Comparison of ENCODE assay signal across 2 cellular contexts in the genomic region with DNA sequence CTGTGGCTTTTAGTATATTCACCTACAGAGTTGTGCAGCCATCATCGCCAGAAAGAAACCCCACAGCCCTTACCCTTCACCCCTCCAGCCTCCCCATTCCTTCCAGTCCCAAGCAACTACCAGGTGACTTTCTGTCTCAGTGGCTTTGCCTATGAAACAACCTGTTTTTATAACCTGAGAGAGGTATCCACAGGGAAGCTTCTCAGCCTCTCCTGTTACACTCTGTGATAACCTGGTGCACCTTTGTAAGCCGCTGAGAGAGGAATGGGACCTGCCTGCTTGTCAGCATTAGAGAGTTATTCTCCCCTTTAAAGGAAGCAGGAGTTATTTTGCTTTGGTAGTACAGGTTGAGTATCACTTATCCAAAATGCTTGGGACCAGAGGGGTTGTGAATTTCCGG.
TF ChIP-seq lines count a peak whose summit lies in the region.

No MANE protein-coding gene starts in this region.

TF ChIP-seq in SK-N-SH, 30 proteins besides CTCF, POLR2A, EP300 and RAD21 (continued from another document):
- TF ChIP-seq GATA2 (CRISPR knock-in tag; IDR thresholded peaks at IDR 0.05) (no peak), RXRA (IDR thresholded peaks at IDR 0.05; ENCODE audit: borderline replicate concordance, low read depth) (no peak)
TF ChIP-seq in SK-N-SH: peak in this region for 0.

TF ChIP-seq in SK-N-SH treated with all-trans-retinoic acid at 6 μM for 48 hours, 23 proteins besides CTCF, POLR2A, EP300 and RAD21 (continued from another document):
- TF ChIP-seq, protein P1, sequence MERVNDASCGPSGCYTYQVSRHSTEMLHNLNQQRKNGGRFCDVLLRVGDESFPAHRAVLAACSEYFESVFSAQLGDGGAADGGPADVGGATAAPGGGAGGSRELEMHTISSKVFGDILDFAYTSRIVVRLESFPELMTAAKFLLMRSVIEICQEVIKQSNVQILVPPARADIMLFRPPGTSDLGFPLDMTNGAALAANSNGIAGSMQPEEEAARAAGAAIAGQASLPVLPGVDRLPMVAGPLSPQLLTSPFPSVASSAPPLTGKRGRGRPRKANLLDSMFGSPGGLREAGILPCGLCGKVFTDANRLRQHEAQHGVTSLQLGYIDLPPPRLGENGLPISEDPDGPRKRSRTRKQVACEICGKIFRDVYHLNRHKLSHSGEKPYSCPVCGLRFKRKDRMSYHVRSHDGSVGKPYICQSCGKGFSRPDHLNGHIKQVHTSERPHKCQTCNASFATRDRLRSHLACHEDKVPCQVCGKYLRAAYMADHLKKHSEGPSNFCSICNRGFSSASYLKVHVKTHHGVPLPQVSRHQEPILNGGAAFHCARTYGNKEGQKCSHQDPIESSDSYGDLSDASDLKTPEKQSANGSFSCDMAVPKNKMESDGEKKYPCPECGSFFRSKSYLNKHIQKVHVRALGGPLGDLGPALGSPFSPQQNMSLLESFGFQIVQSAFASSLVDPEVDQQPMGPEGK (CRISPR knock-in tag; IDR thresholded peaks at IDR 0.05; ENCODE audit: borderline replicate concordance), result no peak
- TF ChIP-seq BACH2 (CRISPR knock-in tag; IDR thresholded peaks at IDR 0.05; ENCODE audit: borderline replicate concordance), result no peak
- TF ChIP-seq TOX (CRISPR knock-in tag; IDR thresholded peaks at IDR 0.05; ENCODE audit: borderline replicate concordance), result no peak
- no peak for TF ChIP-seq ZFP30 (CRISPR knock-in tag; IDR thresholded peaks at IDR 0.05)
